ENCODE assay signal across 8 cellular contexts in the genomic region with DNA sequence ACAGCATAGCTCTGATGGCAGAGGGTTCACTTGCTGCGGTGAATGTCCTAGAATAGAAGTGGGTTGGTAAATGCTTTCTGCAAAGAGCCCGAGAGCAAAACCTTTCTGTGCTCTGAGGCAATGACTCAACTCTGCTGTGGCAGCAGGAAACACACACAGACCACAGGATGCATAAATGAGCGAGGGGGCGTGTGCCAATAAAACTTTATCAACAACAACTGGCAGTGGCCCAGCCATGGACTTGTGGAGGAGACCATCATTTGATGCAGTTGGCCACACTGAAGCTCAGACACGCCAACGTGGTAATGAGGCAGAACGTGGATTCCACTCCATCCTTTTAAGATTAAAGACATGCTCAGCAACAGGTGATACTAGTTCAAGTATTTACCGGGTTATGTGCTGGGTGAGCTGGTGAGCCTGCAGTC. TPM values are rescaled to one million over a fixed set of nuclear protein-coding genes. Genes with fewer than 3 reads are reported as not detected.
A peak's percentile ranks its signal among the peaks of the same experiment; 100 is the strongest.
DNase-seq lines count a peak whose midpoint lies in the region; ATAC-seq, FAIRE-seq and TF ChIP-seq lines count a peak whose summit lies in the region.

No MANE protein-coding gene starts in this region.

- H3K9me3 ChIP-seq in OCI-LY7 (ENCODE audit: low read length): no peaks in the 10 kb centered on the region
- no peaks in the 10 kb centered on the region for H3K9me3 ChIP-seq in keratinocyte (ENCODE audit: control insufficient read depth, low read depth, low read length)

- no peak for TF ChIP-seq CTCF in OCI-LY7 (conservative IDR thresholded peaks at IDR 0.05; ENCODE audit: low read length)
- TF ChIP-seq CTCF in keratinocyte (optimal IDR thresholded peaks at IDR 0.05 in 1 of 3, IDR thresholded peaks at IDR 0.05 in 1 of 3, conservative IDR thresholded peaks at IDR 0.05 in 1 of 3; ENCODE audit: extremely low read depth in 1 of 3, insufficient read depth in 2 of 3, low read length in 3 of 3): no peak

- peak; percentile 22 for TF ChIP-seq POLR2A in GM18526 (IDR thresholded peaks at IDR 0.05; ENCODE audit: extremely low read depth, insufficient read length)

- H3K9me1 ChIP-seq in keratinocyte (ENCODE audit: control insufficient read depth, extremely low read depth, insufficient read depth, low read length): no peaks in the 10 kb centered on the region

- intact Hi-C loops in OCI-LY7 (cut with micrococcal nuclease; ENCODE audit: unreplicated experiment): loop anchor here (10.0 kb wide), 1 partner anchor 478 kb away; no protein-coding TSS in a partner anchor

- POLR2A ChIA-PET in OCI-LY7 (lab: Charles Lee): interaction anchor here (0.7 to 2.1 kb wide), 5 partner anchors 8 to 17 kb away, joined by 3 to 7 read pairs (median 4); a partner anchor contains a TSS

- H3K27me3 ChIP-seq in keratinocyte (ENCODE audit: control insufficient read depth, extremely low read depth, insufficient read depth, low read length): no peaks in the 10 kb centered on the region

- H3K79me2 ChIP-seq in OCI-LY7 (ENCODE audit: insufficient read depth, low read depth, low read length): peaks cover 9% of the 10 kb centered on the region
- H3K79me2 ChIP-seq in keratinocyte (ENCODE audit: control insufficient read depth, insufficient read depth, low read length): peaks cover 17% of the 10 kb centered on the region

- no peak overlapping the region for H3K9ac ChIP-seq in keratinocyte (ENCODE audit: control insufficient read depth, extremely low read depth, insufficient read depth, low read length)

- ATAC-seq in HG02884 (IDR thresholded peaks at IDR 0.05; ENCODE audit: unreplicated experiment): peak; percentile 97

- BruUV-seq in OCI-LY7 (replicated peaks; lab: Mats Ljungman, UMichigan): no TSS peak

- H3K4me3 ChIP-seq in OCI-LY7 (ENCODE audit: low read depth, low read length, poor library complexity, severe bottlenecking) (peak overlapping the region; percentile 57), keratinocyte (ENCODE audit: control insufficient read depth in 2 of 3, extremely low read depth in 1 of 3, insufficient read depth in 2 of 3, low read depth in 1 of 3, low read length in 3 of 3) (no peak overlapping the region)

- H3K27ac ChIP-seq in OCI-LY7 (ENCODE audit: low read depth, low read length, poor library complexity, severe bottlenecking): peak overlapping the region; percentile 88
- no peak overlapping the region for H3K27ac ChIP-seq in keratinocyte (ENCODE audit: control insufficient read depth, insufficient read depth, low read length)

- no peaks in the 10 kb centered on the region for H3K9me2 ChIP-seq in OCI-LY7 (ENCODE audit: insufficient read depth, low read length)

- DNase-seq in OCI-LY7 (ENCODE audit: low spot score): peak; percentile 91
- peak; percentile 69 for DNase-seq in activated T-cell treated with anti-CD3 and anti-CD28 coated beads, Interleukin-2, amount 50 U/mL, for 1 hour
- DNase-seq in keratinocyte (ENCODE audit: low read depth, low spot score): no peak
- DNase-seq in stimulated activated CD8-positive, alpha-beta memory T cell treated with anti-CD3 and anti-CD28 coated beads, Interleukin-7, amount 100 ng/mL, for 24 hours (ENCODE audit: low read depth): peak; percentile 47
- no peak for DNase-seq in NCI-H1436 treated with DMSO at 0.1 percent for 48 hours (lab: John Stamatoyannopoulos, UW)
- DNase-seq in NCI-H2196 treated with DMSO at 0.1 percent for 48 hours (lab: John Stamatoyannopoulos, UW; ENCODE audit: unreplicated experiment): no peak

- dilution Hi-C loops in keratinocyte (cut with MboI; ENCODE audit: extremely low pct_ligation_motif_present, low sequenced_read_pairs): no loop called here

- H3K36me3 ChIP-seq in OCI-LY7 (ENCODE audit: insufficient read depth, low read length) (peaks cover 23% of the 10 kb centered on the region), keratinocyte (ENCODE audit: control insufficient read depth in 2 of 2, extremely low read depth in 1 of 2, insufficient read depth in 2 of 2, low read length in 2 of 2) (peaks cover 12 to 15% of the 10 kb centered on the region in 2 experiments)

- peak overlapping the region; percentile 84 for H2AFZ ChIP-seq in OCI-LY7 (ENCODE audit: low read length)
- no peak overlapping the region for H2AFZ ChIP-seq in keratinocyte (ENCODE audit: control insufficient read depth, low read length)

- H3K4me2 ChIP-seq in OCI-LY7 (ENCODE audit: low read length): peak overlapping the region; percentile 70
- no peak overlapping the region for H3K4me2 ChIP-seq in keratinocyte (ENCODE audit: control insufficient read depth, extremely low read depth, insufficient read depth, low read depth, low read length)

- peak; percentile 66 for FAIRE-seq in keratinocyte (lab: Jason Lieb, UNC)

- H3K4me1 ChIP-seq in OCI-LY7 (ENCODE audit: insufficient read depth, low read length, poor library complexity, severe bottlenecking) (peaks cover 46% of the 10 kb centered on the region), keratinocyte (ENCODE audit: control insufficient read depth, extremely low read depth, insufficient read depth, low read length) (peaks cover 27% of the 10 kb centered on the region)

- CTCF ChIA-PET in OCI-LY7 (lab: Charles Lee; ENCODE audit: unreplicated experiment): interaction anchor here (0.8 to 1.4 kb wide), 3 partner anchors 10 to 31 kb away, joined by 3 to 4 read pairs (median 3); no protein-coding TSS in a partner anchor

- H4K20me1 ChIP-seq in OCI-LY7 (ENCODE audit: insufficient read depth, low read length): no peaks in the 10 kb centered on the region
- H4K20me1 ChIP-seq in keratinocyte (ENCODE audit: control insufficient read depth, extremely low read depth, insufficient read depth, low read length): no peaks in the 10 kb centered on the region

RNA-seq across cellular contexts. Expression of a gene that starts 6.8 kb away (rescaled TPM):
- 82.5 and 91.7 TPM in 2 replicates for total RNA-seq in OCI-LY7 (2014; rRNA removed; shearing (Covaris generic))
- 78.6 and 93.8 TPM in 2 replicates for total RNA-seq in OCI-LY7 (2022)
- 84.2 to 152 TPM (median 121 TPM) in 3 replicates for polyA plus RNA-seq in keratinocyte
- 129 TPM for polyA plus RNA-seq in keratinocyte (2011; ENCODE audit: low read depth)
- polyA plus RNA-seq in keratinocyte (2011; cell fraction: cytosol; rRNA removed): 116 and 120 TPM in 2 replicates
- polyA plus RNA-seq in keratinocyte (2011; cell fraction: nucleus; rRNA removed): 57.9 and 66.3 TPM in 2 replicates
- polyA plus RNA-seq in keratinocyte (2012; ENCODE audit: low replicate concordance): 99.1 and 103 TPM in 2 replicates
- polyA minus RNA-seq in keratinocyte: 36.4 to 62.4 TPM (median 51.7 TPM) in 3 replicates
- polyA minus RNA-seq in keratinocyte (2011; cell fraction: cytosol; rRNA and poly(A)+ RNA removed): 64.8 TPM
- polyA minus RNA-seq in keratinocyte (2011; cell fraction: nucleus; rRNA and poly(A)+ RNA removed): 10.3 and 12.1 TPM in 2 replicates

RNA-seq across cellular contexts. Expression of a gene that starts 8.4 kb away (rescaled TPM):
- 41.5 and 52.7 TPM in 2 replicates for total RNA-seq in OCI-LY7 (2014; rRNA removed; shearing (Covaris generic))
- total RNA-seq in OCI-LY7 (2022): 52.2 and 58.7 TPM in 2 replicates
- 35.2 to 127 TPM (median 66.3 TPM) in 3 replicates for polyA plus RNA-seq in keratinocyte
- 99.2 TPM for polyA plus RNA-seq in keratinocyte (2011; ENCODE audit: low read depth)
- 17.8 and 50.2 TPM in 2 replicates for polyA plus RNA-seq in keratinocyte (2011; cell fraction: cytosol; rRNA removed)
- 22.3 and 39.5 TPM in 2 replicates for polyA plus RNA-seq in keratinocyte (2011; cell fraction: nucleus; rRNA removed)
- 59.4 and 132 TPM in 2 replicates for polyA plus RNA-seq in keratinocyte (2012; ENCODE audit: low replicate concordance)
- 5.5 to 13.2 TPM (median 6.7 TPM) in 3 replicates for polyA minus RNA-seq in keratinocyte
- 58.5 TPM for polyA minus RNA-seq in keratinocyte (2011; cell fraction: cytosol; rRNA and poly(A)+ RNA removed)
- polyA minus RNA-seq in keratinocyte (2011; cell fraction: nucleus; rRNA and poly(A)+ RNA removed): 4.5 and 7.8 TPM in 2 replicates

Comparison
In these comparisons a context has a peak if more than half of its experiments do, and no peak if none do; other contexts are left out.
1. DNase-seq: peak in OCI-LY7 (single experiment), activated T-cell treated with anti-CD3 and anti-CD28 coated beads, Interleukin-2, amount 50 U/mL, for 1 hour (single experiment) and stimulated activated CD8-positive, alpha-beta memory T cell treated with anti-CD3 and anti-CD28 coated beads, Interleukin-7, amount 100 ng/mL, for 24 hours (single experiment); none in keratinocyte (single experiment), NCI-H1436 treated with DMSO at 0.1 percent for 48 hours (single experiment) and NCI-H2196 treated with DMSO at 0.1 percent for 48 hours (single experiment).